Comparison of ENCODE assay signal across 1 cellular context in genomic region chr4:26874110-26874509, GRCh38.
TF ChIP-seq lines count a peak whose summit lies in the region.

No MANE protein-coding gene starts in this region.

TF ChIP-seq in SK-N-SH, 30 proteins besides CTCF, POLR2A, EP300 and RAD21 (continued from another document):
- TF ChIP-seq GATA2 (CRISPR knock-in tag; IDR thresholded peaks at IDR 0.05) (no peak), USF1 (IDR thresholded peaks at IDR 0.05; ENCODE audit: borderline replicate concordance, low read depth) (no peak), TAF1 (IDR thresholded peaks at IDR 0.05; ENCODE audit: borderline replicate concordance, low read depth, low read length) (no peak), FOSL2 (IDR thresholded peaks at IDR 0.05; ENCODE audit: borderline replicate concordance, low read depth) (no peak), RCOR1 (IDR thresholded peaks at IDR 0.05; ENCODE audit: low read length) (no peak), SIN3A (IDR thresholded peaks at IDR 0.05; ENCODE audit: borderline replicate concordance, low read depth, low read length) (no peak), MXI1 (IDR thresholded peaks at IDR 0.05; ENCODE audit: low read depth, low read length) (no peak), MEF2A (IDR thresholded peaks at IDR 0.05; ENCODE audit: borderline replicate concordance, low read depth) (no peak)
- TF ChIP-seq, protein P1, sequence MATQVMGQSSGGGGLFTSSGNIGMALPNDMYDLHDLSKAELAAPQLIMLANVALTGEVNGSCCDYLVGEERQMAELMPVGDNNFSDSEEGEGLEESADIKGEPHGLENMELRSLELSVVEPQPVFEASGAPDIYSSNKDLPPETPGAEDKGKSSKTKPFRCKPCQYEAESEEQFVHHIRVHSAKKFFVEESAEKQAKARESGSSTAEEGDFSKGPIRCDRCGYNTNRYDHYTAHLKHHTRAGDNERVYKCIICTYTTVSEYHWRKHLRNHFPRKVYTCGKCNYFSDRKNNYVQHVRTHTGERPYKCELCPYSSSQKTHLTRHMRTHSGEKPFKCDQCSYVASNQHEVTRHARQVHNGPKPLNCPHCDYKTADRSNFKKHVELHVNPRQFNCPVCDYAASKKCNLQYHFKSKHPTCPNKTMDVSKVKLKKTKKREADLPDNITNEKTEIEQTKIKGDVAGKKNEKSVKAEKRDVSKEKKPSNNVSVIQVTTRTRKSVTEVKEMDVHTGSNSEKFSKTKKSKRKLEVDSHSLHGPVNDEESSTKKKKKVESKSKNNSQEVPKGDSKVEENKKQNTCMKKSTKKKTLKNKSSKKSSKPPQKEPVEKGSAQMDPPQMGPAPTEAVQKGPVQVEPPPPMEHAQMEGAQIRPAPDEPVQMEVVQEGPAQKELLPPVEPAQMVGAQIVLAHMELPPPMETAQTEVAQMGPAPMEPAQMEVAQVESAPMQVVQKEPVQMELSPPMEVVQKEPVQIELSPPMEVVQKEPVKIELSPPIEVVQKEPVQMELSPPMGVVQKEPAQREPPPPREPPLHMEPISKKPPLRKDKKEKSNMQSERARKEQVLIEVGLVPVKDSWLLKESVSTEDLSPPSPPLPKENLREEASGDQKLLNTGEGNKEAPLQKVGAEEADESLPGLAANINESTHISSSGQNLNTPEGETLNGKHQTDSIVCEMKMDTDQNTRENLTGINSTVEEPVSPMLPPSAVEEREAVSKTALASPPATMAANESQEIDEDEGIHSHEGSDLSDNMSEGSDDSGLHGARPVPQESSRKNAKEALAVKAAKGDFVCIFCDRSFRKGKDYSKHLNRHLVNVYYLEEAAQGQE (IDR thresholded peaks at IDR 0.05; ENCODE audit: low read depth, low read length), result no peak
